In genomic region chr2:165469417-165469816, GRCh38 we compare ENCODE assay signal across 8 cellular contexts. TPM values are rescaled to one million over a fixed set of nuclear protein-coding genes. Genes with fewer than 3 reads are reported as not detected.
A peak's percentile ranks its signal among the peaks of the same experiment; 100 is the strongest.
DNase-seq lines count a peak whose midpoint lies in the region; ATAC-seq, FAIRE-seq and TF ChIP-seq lines count a peak whose summit lies in the region.

TSS of gene CSRNP3 (plus strand) at chr2:165469698. CDS start at chr2:165595066, 125,368 bp downstream.

- no peak for TF ChIP-seq CTCF in AG09309 (IDR thresholded peaks at IDR 0.05; ENCODE audit: control insufficient read depth, insufficient read depth, low read depth, low read length, missing control alignments)
- no peak for TF ChIP-seq CTCF in astrocyte (IDR thresholded peaks at IDR 0.05; ENCODE audit: insufficient read depth, low read depth, low read length)
- no peak for TF ChIP-seq CTCF in progenitor cell of endocrine pancreas (IDR thresholded peaks at IDR 0.05; ENCODE audit: unreplicated experiment)

- no peaks in the 10 kb centered on the region for H3K9me3 ChIP-seq in astrocyte (ENCODE audit: insufficient read depth, low read depth, low read length)

- no peak within 1 kb of the TSS for H3K27ac ChIP-seq in astrocyte (ENCODE audit: low read depth, low read length)

- H3K4me2 ChIP-seq in astrocyte (ENCODE audit: low read length): peak within 1 kb of the TSS; percentile 85

- H3K4me1 ChIP-seq in astrocyte (ENCODE audit: insufficient read depth, low read length): no peaks in the 10 kb centered on the region

- FAIRE-seq in astrocyte (lab: Jason Lieb, UNC): peak; percentile 68

- peak within 1 kb of the TSS; percentile 93 for H3K4me3 Mint-ChIP-seq in astrocyte (ENCODE audit: unreplicated experiment)
- peak within 1 kb of the TSS; percentile 85 for H3K4me3 Mint-ChIP-seq in progenitor cell of endocrine pancreas (ENCODE audit: low read depth)
- H3K4me3 Mint-ChIP-seq in activated T-helper 1 cell treated with anti-CD3 and anti-CD28 coated beads, Interleukin-12 subunit alpha, Interleukin-12 subunit beta, Interleukin-2, Interleukin-4 antibody, amounts not matched to agents 30 ng/mL and 10 ng/mL and 1 ng/mL, durations not matched to agents 14 hours and 24 hours and 36 hours: no peak within 1 kb of the TSS

- DNase-seq in AG09309 (ENCODE audit: low read depth): peak; percentile 59
- peak; percentile 80 for DNase-seq in NCI-H1436 (lab: John Stamatoyannopoulos, UW)
- peak; percentile 88 for DNase-seq in astrocyte (ENCODE audit: low read depth)
- peak; percentile 38 for DNase-seq in left ventricle myocardium superior
- DNase-seq in progenitor cell of endocrine pancreas (ENCODE audit: low spot score, unreplicated experiment): peak; percentile 15
- DNase-seq in activated T-helper 1 cell treated with anti-CD3 and anti-CD28 coated beads, Interleukin-12 subunit alpha, Interleukin-12 subunit beta, Interleukin-2, Interleukin-4 antibody, amounts not matched to agents 30 ng/mL and 10 ng/mL and 1 ng/mL, durations not matched to agents 14 hours and 24 hours and 36 hours (ENCODE audit: low spot score): no peak
- no peak for DNase-seq in activated CD8-positive, alpha-beta memory T cell treated with anti-CD3 and anti-CD28 coated beads, Interleukin-2, amount 50 U/mL, for 4 hours

- H2AFZ ChIP-seq in astrocyte (ENCODE audit: low read depth, low read length): peak within 1 kb of the TSS; percentile 66

- H3K9ac ChIP-seq in astrocyte (ENCODE audit: low read length): peak within 1 kb of the TSS; percentile 70

- no peaks in the 10 kb centered on the region for H3K79me2 ChIP-seq in astrocyte (ENCODE audit: insufficient read depth, low read length)

- H3K4me1 Mint-ChIP-seq in astrocyte (ENCODE audit: low read depth, unreplicated experiment) (peaks cover 10% of the 10 kb centered on the region), progenitor cell of endocrine pancreas (ENCODE audit: low read depth) (peaks cover 14% of the 10 kb centered on the region)
- H3K4me1 Mint-ChIP-seq in activated T-helper 1 cell treated with anti-CD3 and anti-CD28 coated beads, Interleukin-12 subunit alpha, Interleukin-12 subunit beta, Interleukin-2, Interleukin-4 antibody, amounts not matched to agents 30 ng/mL and 10 ng/mL and 1 ng/mL, durations not matched to agents 14 hours and 24 hours and 36 hours (ENCODE audit: low read depth): no peaks in the 10 kb centered on the region

- H3K27me3 Mint-ChIP-seq in astrocyte (ENCODE audit: low read depth, unreplicated experiment) (no peaks in the 10 kb centered on the region), progenitor cell of endocrine pancreas (no peaks in the 10 kb centered on the region)
- no peaks in the 10 kb centered on the region for H3K27me3 Mint-ChIP-seq in activated T-helper 1 cell treated with anti-CD3 and anti-CD28 coated beads, Interleukin-12 subunit alpha, Interleukin-12 subunit beta, Interleukin-2, Interleukin-4 antibody, amounts not matched to agents 30 ng/mL and 10 ng/mL and 1 ng/mL, durations not matched to agents 14 hours and 24 hours and 36 hours (ENCODE audit: insufficient read depth)

- H3K36me3 ChIP-seq in astrocyte (ENCODE audit: insufficient read depth, low read length): no peaks in the 10 kb centered on the region

- H3K4me3 ChIP-seq in AG09309 (ENCODE audit: control insufficient read depth, low read depth, low read length) (peak within 1 kb of the TSS; percentile 35), astrocyte (ENCODE audit: insufficient read depth, low read depth, low read length) (peak within 1 kb of the TSS; percentile 77)

- peak; percentile 100 for ATAC-seq in left ventricle myocardium superior
- ATAC-seq in GM18873 (IDR thresholded peaks at IDR 0.05; ENCODE audit: low FRiP score, unreplicated experiment): no peak

- H3K9me3 Mint-ChIP-seq in astrocyte (ENCODE audit: unreplicated experiment): no peaks in the 10 kb centered on the region
- no peaks in the 10 kb centered on the region for H3K9me3 Mint-ChIP-seq in progenitor cell of endocrine pancreas (ENCODE audit: low read depth)
- no peaks in the 10 kb centered on the region for H3K9me3 Mint-ChIP-seq in activated T-helper 1 cell treated with anti-CD3 and anti-CD28 coated beads, Interleukin-12 subunit alpha, Interleukin-12 subunit beta, Interleukin-2, Interleukin-4 antibody, amounts not matched to agents 30 ng/mL and 10 ng/mL and 1 ng/mL, durations not matched to agents 14 hours and 24 hours and 36 hours

- H3K27me3 ChIP-seq in astrocyte (ENCODE audit: insufficient read depth, low read length): no peaks in the 10 kb centered on the region

- intact Hi-C loops in left ventricle myocardium superior (cut with micrococcal nuclease): no loop called here
- intact Hi-C loops in activated T-helper 1 cell treated with anti-CD3 and anti-CD28 coated beads, Interleukin-12 subunit alpha, Interleukin-12 subunit beta, Interleukin-2, Interleukin-4 antibody, amounts not matched to agents 30 ng/mL and 10 ng/mL and 1 ng/mL, durations not matched to agents 14 hours and 24 hours and 36 hours (cut with micrococcal nuclease): no loop called here

- H3K36me3 Mint-ChIP-seq in astrocyte (ENCODE audit: low read depth, unreplicated experiment) (no peaks in the 10 kb centered on the region), progenitor cell of endocrine pancreas (ENCODE audit: insufficient read depth) (no peaks in the 10 kb centered on the region)
- H3K36me3 Mint-ChIP-seq in activated T-helper 1 cell treated with anti-CD3 and anti-CD28 coated beads, Interleukin-12 subunit alpha, Interleukin-12 subunit beta, Interleukin-2, Interleukin-4 antibody, amounts not matched to agents 30 ng/mL and 10 ng/mL and 1 ng/mL, durations not matched to agents 14 hours and 24 hours and 36 hours (ENCODE audit: low read depth): no peaks in the 10 kb centered on the region

- no peaks in the 10 kb centered on the region for H4K20me1 ChIP-seq in astrocyte (ENCODE audit: insufficient read depth, low read length)

- H3K27ac Mint-ChIP-seq in astrocyte (ENCODE audit: unreplicated experiment) (no peak within 1 kb of the TSS), progenitor cell of endocrine pancreas (peak within 1 kb of the TSS; percentile 91)
- H3K27ac Mint-ChIP-seq in activated T-helper 1 cell treated with anti-CD3 and anti-CD28 coated beads, Interleukin-12 subunit alpha, Interleukin-12 subunit beta, Interleukin-2, Interleukin-4 antibody, amounts not matched to agents 30 ng/mL and 10 ng/mL and 1 ng/mL, durations not matched to agents 14 hours and 24 hours and 36 hours: no peak within 1 kb of the TSS

RNA-seq across cellular contexts. Expression of gene CSRNP3, which starts in this region (rescaled TPM):
- total RNA-seq in astrocyte (5.9 and 6.5 TPM in 2 replicates), left ventricle myocardium superior (4.2 TPM), progenitor cell of endocrine pancreas (10.7 and 14.8 TPM in 2 replicates)
- not detected in 2 replicates for total RNA-seq in activated T-helper 1 cell treated with anti-CD3 and anti-CD28 coated beads, Interleukin-12 subunit alpha, Interleukin-12 subunit beta, Interleukin-2, Interleukin-4 antibody, amounts not matched to agents 30 ng/mL and 10 ng/mL and 1 ng/mL, durations not matched to agents 14 hours and 24 hours and 36 hours

Comparison
In these comparisons a context has a peak if more than half of its experiments do, and no peak if none do; other contexts are left out.
1. DNase-seq: peak in AG09309 (single experiment), NCI-H1436 (single experiment), astrocyte (single experiment), left ventricle myocardium superior (single experiment) and progenitor cell of endocrine pancreas (single experiment); none in activated T-helper 1 cell treated with anti-CD3 and anti-CD28 coated beads, Interleukin-12 subunit alpha, Interleukin-12 subunit beta, Interleukin-2, Interleukin-4 antibody, amounts not matched to agents 30 ng/mL and 10 ng/mL and 1 ng/mL, durations not matched to agents 14 hours and 24 hours and 36 hours (single experiment) and activated CD8-positive, alpha-beta memory T cell treated with anti-CD3 and anti-CD28 coated beads, Interleukin-2, amount 50 U/mL, for 4 hours (single experiment).